Comparison of ENCODE assay signal across 14 cellular contexts in genomic region chr19:34480491-34480890, GRCh38. TPM values are rescaled to one million over a fixed set of nuclear protein-coding genes. Genes with fewer than 3 reads are reported as not detected.
DNase-seq lines count a peak whose midpoint lies in the region; ATAC-seq and TF ChIP-seq lines count a peak whose summit lies in the region.
"Had no signal": no experiment of that assay in that cellular context is flagged by ENCODE, and none has a peak within 500 bp of the region (broad histone marks: within the 10 kb centered on the region; RNA-seq: fewer than 3 reads in every experiment).

No MANE protein-coding gene starts in this region.

- peak overlapping the region; percentile 84 for H2AK5ac ChIP-seq in neuronal stem cell (ENCODE audit: low read depth, low read length)

- H2BK120ac ChIP-seq in neuronal stem cell (ENCODE audit: low read depth, low read length) = peak overlapping the region; percentile 87

- peak overlapping the region; percentile 99 for H2AFZ ChIP-seq in neuronal stem cell (ENCODE audit: low read length)
- no peak overlapping the region for H2AFZ ChIP-seq in MM.1S (ENCODE audit: low read length)

- H2BK15ac ChIP-seq in neuronal stem cell (ENCODE audit: low read length) = peak overlapping the region; percentile 98

- no CpG with 5 or more reads among the region's 19 CpGs for WGBS in neuronal stem cell (ENCODE audit: extremely low coverage in 2 of 2, insufficient read length in 2 of 2, insufficient replicate concordance in 1 of 2), 2 donors

- no peak for TF ChIP-seq CTCF in cardiac muscle cell (IDR thresholded peaks at IDR 0.05; ENCODE audit: low read depth, low read length)
- TF ChIP-seq CTCF in right atrium auricular region (IDR thresholded peaks at IDR 0.05) = no peak
- TF ChIP-seq CTCF in uterus (IDR thresholded peaks at IDR 0.05) = no peak
- TF ChIP-seq CTCF in MM.1S (IDR thresholded peaks at IDR 0.05; ENCODE audit: low read length) = no peak

- H3K18ac ChIP-seq in neuronal stem cell (ENCODE audit: low read length) = peak overlapping the region; percentile 73

- H3K27me3 ChIP-seq in cardiac muscle cell (no peaks in the 10 kb centered on the region), right atrium auricular region (no peaks in the 10 kb centered on the region), neuronal stem cell (ENCODE audit: control insufficient read depth in 3 of 3, insufficient read depth in 3 of 3, low read depth in 1 of 3, low read length in 3 of 3) (no peaks in the 10 kb centered on the region), uterus (no peaks in the 10 kb centered on the region), MM.1S (replicated peaks; ENCODE audit: insufficient read depth, low read length) (no peaks in the 10 kb centered on the region)

- H3K79me1 ChIP-seq in neuronal stem cell (ENCODE audit: low read depth, low read length) = peaks cover 14% of the 10 kb centered on the region

- no peak overlapping the region for H4K91ac ChIP-seq in neuronal stem cell (ENCODE audit: low read depth, low read length, poor library complexity)

- H3K4me2 ChIP-seq in neuronal stem cell (ENCODE audit: insufficient read depth, low read length, poor library complexity, severe bottlenecking) (no peak overlapping the region), MM.1S (ENCODE audit: low read depth, low read length) (no peak overlapping the region)

- H3K14ac ChIP-seq in neuronal stem cell (ENCODE audit: low read length) = no peak overlapping the region

- intact Hi-C loops in left ventricle myocardium superior (cut with micrococcal nuclease) = no loop called here
- intact Hi-C loops in uterus (cut with DNase I; ENCODE audit: low total_unique reads) = loop anchor here (10.0 kb wide), 1 partner anchor 46 kb away; no protein-coding TSS in a partner anchor

- H3K27ac ChIP-seq in cardiac muscle cell = peak overlapping the region; percentile 95
- peak overlapping the region; percentile 67 to 77 for H3K27ac ChIP-seq in right atrium auricular region
- peak overlapping the region; percentile 94 for H3K27ac ChIP-seq in neuronal stem cell (replicated peaks; ENCODE audit: low read length)
- H3K27ac ChIP-seq in uterus = peak overlapping the region; percentile 75 to 87
- H3K27ac ChIP-seq in MM.1S (ENCODE audit: low read length) = no peak overlapping the region

- no peaks in the 10 kb centered on the region for H3F3A ChIP-seq in MM.1S (ENCODE audit: insufficient read depth, low read length)

- no peaks in the 10 kb centered on the region for H3K79me2 ChIP-seq in MM.1S (ENCODE audit: low read length)

- no peak overlapping the region for H3K4ac ChIP-seq in neuronal stem cell (ENCODE audit: low read length)

- H4K8ac ChIP-seq in neuronal stem cell (ENCODE audit: low read depth, low read length) = peak overlapping the region; percentile 20

- no peaks in the 10 kb centered on the region for H3K36me3 ChIP-seq in cardiac muscle cell
- no peaks in the 10 kb centered on the region for H3K36me3 ChIP-seq in right atrium auricular region
- H3K36me3 ChIP-seq in neuronal stem cell (replicated peaks in 1 of 2; ENCODE audit: control insufficient read depth in 2 of 2, insufficient read depth in 2 of 2, low read length in 2 of 2) = peaks cover 1 to 19% of the 10 kb centered on the region in 2 donors
- H3K36me3 ChIP-seq in uterus = no peaks in the 10 kb centered on the region
- no peaks in the 10 kb centered on the region for H3K36me3 ChIP-seq in MM.1S (replicated peaks; ENCODE audit: insufficient read depth, low read length)

- no peak overlapping the region for H2BK12ac ChIP-seq in neuronal stem cell (ENCODE audit: low read length)

- H3K9me3 ChIP-seq in cardiac muscle cell (ENCODE audit: low read depth) (no peaks in the 10 kb centered on the region), right atrium auricular region (no peaks in the 10 kb centered on the region), neuronal stem cell (replicated peaks in 1 of 2; ENCODE audit: control insufficient read depth in 2 of 2, insufficient read depth in 1 of 2, low read depth in 1 of 2, low read length in 2 of 2) (peaks cover 3 to 4% of the 10 kb centered on the region in 2 donors), uterus (no peaks in the 10 kb centered on the region), MM.1S (replicated peaks; ENCODE audit: insufficient read depth, low read length) (no peaks in the 10 kb centered on the region)
- H3K9me3 ChIP-seq: A549 had no signal

- H3K9me2 ChIP-seq in MM.1S (replicated peaks; ENCODE audit: insufficient read depth, low read length) = no peaks in the 10 kb centered on the region

- H3K9ac ChIP-seq in neuronal stem cell (ENCODE audit: low read depth, low read length, poor library complexity) (peak overlapping the region; percentile 91), MM.1S (ENCODE audit: low read length) (no peak overlapping the region)

- H3K4me3 ChIP-seq in cardiac muscle cell = peak overlapping the region; percentile 40
- no peak overlapping the region for H3K4me3 ChIP-seq in right atrium auricular region
- H3K4me3 ChIP-seq in neuronal stem cell (ENCODE audit: low read length in 2 of 2) = peak overlapping the region in 1 of 2 donors; percentile 86
- no peak overlapping the region for H3K4me3 ChIP-seq in uterus
- no peak overlapping the region for H3K4me3 ChIP-seq in MM.1S (ENCODE audit: low read length)

- H4K20me1 ChIP-seq in MM.1S (ENCODE audit: insufficient read depth, low read length) = no peaks in the 10 kb centered on the region

- DNase-seq in cardiac muscle cell (ENCODE audit: low read depth in 1 of 2, low spot score in 1 of 2) = no peak
- no peak for DNase-seq in left ventricle myocardium superior
- no peak for DNase-seq in right atrium auricular region (ENCODE audit: low spot score)
- DNase-seq in neuronal stem cell (ENCODE audit: low spot score) = no peak
- no peak for DNase-seq in uterus
- DNase-seq in MM.1S = no peak
- no peak for DNase-seq in kidney glomerular epithelial cell (lab: John Stamatoyannopoulos, UW)
- DNase-seq: activated CD8-positive, alpha-beta T cell treated with anti-CD3 and anti-CD28 coated beads, Interleukin-2, amount 10 ng/mL, durations not matched to agents 7 days and 5 days; activated effector memory CD4-positive, alpha-beta T cell treated with Interleukin-2 at 50 U/mL for 16 hours; hippocampal formation; NCI-H1105 treated with DMSO at 0.1 percent for 48 hours; NCI-H510A treated with DMSO at 0.1 percent for 48 hours had no signal

- H2BK5ac ChIP-seq in neuronal stem cell (ENCODE audit: low read length) = peak overlapping the region; percentile 1

- no peak for TF ChIP-seq POLR2A in uterus (IDR thresholded peaks at IDR 0.05)

- H3K4me1 ChIP-seq in cardiac muscle cell (ENCODE audit: low read depth) (no peaks in the 10 kb centered on the region), right atrium auricular region (peaks cover 0 to 29% of the 10 kb centered on the region in 2 donors), neuronal stem cell (ENCODE audit: control insufficient read depth in 2 of 2, insufficient read depth in 1 of 2, low read depth in 1 of 2, low read length in 2 of 2) (peaks cover 8 to 16% of the 10 kb centered on the region in 2 donors), uterus (peaks cover 0 to 16% of the 10 kb centered on the region in 2 donors), MM.1S (ENCODE audit: low read length) (no peaks in the 10 kb centered on the region)

- H3K23ac ChIP-seq in neuronal stem cell (ENCODE audit: low read depth, low read length, poor library complexity) = no peak overlapping the region

- ATAC-seq in left ventricle myocardium superior (no peak), HG03520 (IDR thresholded peaks at IDR 0.05; ENCODE audit: unreplicated experiment) (no peak)
- ATAC-seq: activated CD8-positive, alpha-beta T cell treated with anti-CD3 and anti-CD28 coated beads, Interleukin-2, amount 10 ng/mL, durations not matched to agents 7 days and 5 days had no signal

RNA-seq across cellular contexts. Expression of gene WTIP, which starts 1.1 kb away (rescaled TPM):
- total RNA-seq in cardiac muscle cell (29.2 and 29.4 TPM in 2 replicates), left ventricle myocardium superior (26.2 TPM), right atrium auricular region (10 to 100 TPM in 1 of 2 donors, 1 to 10 TPM in 1; 8.3 to 32.3 TPM), uterus (10 to 100 TPM in 2 of 4 donors, 1 to 10 TPM in 2; 5.9 to 38.0 (median 19.3) TPM)
- polyA plus RNA-seq in cardiac muscle cell = 12.8 and 13.6 TPM in 2 replicates
- 12.5 TPM for polyA plus RNA-seq in neuronal stem cell (2013, experiment 1 of 2)
- 10.5 TPM for polyA plus RNA-seq in neuronal stem cell (2013, experiment 2 of 2)

RNA-seq across cellular contexts. Expression of gene UBA2, which starts 52.3 kb away (rescaled TPM):
- total RNA-seq in cardiac muscle cell (118 and 121 TPM in 2 replicates), left ventricle myocardium superior (51.1 TPM), right atrium auricular region (10 to 100 TPM; 42.1 to 52.3 TPM), uterus (100 to 1,000 TPM in 3 of 4 donors, 10 to 100 TPM in 1; 85.9 to 179 (median 123) TPM)
- polyA plus RNA-seq in cardiac muscle cell = 71.9 and 95.3 TPM in 2 replicates
- 226 TPM for polyA plus RNA-seq in neuronal stem cell (2013, experiment 1 of 2)
- polyA plus RNA-seq in neuronal stem cell (2013, experiment 2 of 2) = 239 TPM
